ENCODE assay signal across 11 cellular contexts in the genomic region with DNA sequence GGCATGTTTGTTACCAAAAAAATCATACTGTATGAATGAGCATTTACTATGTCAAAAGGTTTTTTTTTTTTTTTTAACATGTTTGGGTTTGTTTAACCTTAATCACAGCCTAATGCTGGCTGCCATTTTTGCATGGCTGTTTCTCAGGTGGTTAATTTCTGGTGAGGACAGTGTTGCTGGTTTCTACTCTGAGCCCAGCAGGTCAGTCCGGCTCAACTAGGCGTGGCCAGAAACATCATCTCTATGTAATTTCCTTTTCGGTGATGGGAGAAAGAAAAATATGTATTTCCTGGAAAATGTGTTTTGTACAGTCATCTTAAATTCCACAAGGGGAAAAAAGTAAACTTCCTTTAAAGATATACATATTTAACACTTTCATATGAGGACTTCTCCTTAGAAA. TPM values are rescaled to one million over a fixed set of nuclear protein-coding genes. Genes with fewer than 3 reads are reported as not detected.
DNase-seq lines count a peak whose midpoint lies in the region; ATAC-seq, FAIRE-seq and TF ChIP-seq lines count a peak whose summit lies in the region.
"Had no signal": no experiment of that assay in that cellular context is flagged by ENCODE, and none has a peak within 500 bp of the region (broad histone marks: within the 10 kb centered on the region; RNA-seq: fewer than 3 reads in every experiment).

No MANE protein-coding gene starts in this region.

- ATAC-seq in HepG2 (no peak), HG03354 (IDR thresholded peaks at IDR 0.05; ENCODE audit: poor library complexity, severe bottlenecking, unreplicated experiment) (no peak), GM19324 (IDR thresholded peaks at IDR 0.05; ENCODE audit: low FRiP score, unreplicated experiment) (no peak)
- ATAC-seq: stimulated activated memory B cell treated with anti-CD40 and anti-IgM and Interleukin-4, amounts not matched to agents 10 μg/mL and 1 μg/mL and 100 μg/mL, for 72 hours had no signal

- H3K79me2 ChIP-seq in HepG2 (ENCODE audit: insufficient read depth, low read length), result no peaks in the 10 kb centered on the region

- TF ChIP-seq POLR2A in HepG2 (IDR thresholded peaks at IDR 0.05; ENCODE audit: insufficient read depth in 1 of 2, low read depth in 2 of 2, low read length in 2 of 2) (no peak), adrenal gland (IDR thresholded peaks at IDR 0.05) (no peak)

- no peak overlapping the region for H3K4me2 ChIP-seq in HepG2 (ENCODE audit: low read depth, low read length)

- CTCF ChIA-PET in HepG2 (lab: Yijun Ruan, JAX; ENCODE audit: low intra/inter-chr PET ratio, low total read pairs), result no interaction called here

- no peak for TF ChIP-seq CTCF in liver (IDR thresholded peaks at IDR 0.05; ENCODE audit: low read depth, low read length, missing input control)
- no peak for TF ChIP-seq CTCF in HepG2 (CRISPR knock-in tag; IDR thresholded peaks at IDR 0.05)
- TF ChIP-seq CTCF in adrenal gland (IDR thresholded peaks at IDR 0.05), result peak in 1 of 6 experiments; percentile 14

- H3K9ac ChIP-seq in liver (ENCODE audit: low read depth in 1 of 2, low read length in 2 of 2), result no peak overlapping the region
- H3K9ac ChIP-seq in HepG2 (ENCODE audit: insufficient read depth, low read depth, low read length), result no peak overlapping the region
- H3K9ac ChIP-seq: BLaER1 treated with 17β-estradiol and CSF1 and Interleukin-3, amounts not matched to agents 10 nM and 100 nM had no signal

- DNase-seq in HepG2 (ENCODE audit: low spot score) (no peak), adrenal gland (peak in 4 of 7 donors; percentile 29 to 47 (median 34)), hepatic stellate cell (ENCODE audit: low spot score) (peak; percentile 17), NCI-H187 treated with DMSO at 0.1 percent for 48 hours (lab: John Stamatoyannopoulos, UW) (no peak)
- no peak for DNase-seq in stimulated activated CD4-positive, alpha-beta T cell treated with anti-CD3 and anti-CD28 coated beads, Interleukin-2, amount 100 ng/mL, for 24 hours
- DNase-seq: sigmoid colon had no signal

- POLR2A ChIA-PET in HepG2 (lab: Yijun Ruan, JAX), result interaction anchor here (1.6 kb wide), 1 partner anchor 11 kb away, joined by 3 read pairs; no protein-coding TSS in a partner anchor

- no peaks in the 10 kb centered on the region for H4K20me1 ChIP-seq in HepG2 (ENCODE audit: insufficient read depth, low read length)
- H4K20me1 ChIP-seq: BLaER1 treated with 17β-estradiol and CSF1 and Interleukin-3, amounts not matched to agents 10 nM and 100 nM had no signal

- 67% methylated on average over 3 of the region's 3 CpGs for WGBS in liver
- 33% methylated on average over 3 of the region's 3 CpGs for WGBS in HepG2 (ENCODE audit: low lambda C conversion rate)
- 25 to 39% (median 32%) methylated on average over 3 of the region's 3 CpGs for WGBS in adrenal gland, 4 donors

- no TSS peak for BruUV-seq in HepG2 (replicated peaks; lab: Mats Ljungman, UMichigan)

- no peak for FAIRE-seq in HepG2 (lab: Jason Lieb, UNC)

- H3K36me3 ChIP-seq in liver (ENCODE audit: control insufficient read depth in 4 of 4, insufficient read depth in 3 of 4, low read depth in 1 of 4, low read length in 3 of 4) (no peaks in the 10 kb centered on the region), HepG2 (replicated peaks in 1 of 2; ENCODE audit: control insufficient read depth in 1 of 2, insufficient read depth in 2 of 2, low read length in 2 of 2) (no peaks in the 10 kb centered on the region), adrenal gland (replicated peaks in 1 of 2) (no peaks in the 10 kb centered on the region)
- H3K36me3 ChIP-seq: sigmoid colon had no signal

- in situ Hi-C loops in HepG2 (cut with HindIII; ENCODE audit: extremely low pct_ligation_motif_present, low pct_unique_long_range_greater_than_20kb), result no loop called here

- no peaks in the 10 kb centered on the region for H3K9me3 ChIP-seq in liver (ENCODE audit: control insufficient read depth in 4 of 4, low read length in 3 of 4)
- no peaks in the 10 kb centered on the region for H3K9me3 ChIP-seq in HepG2 (ENCODE audit: low read length)
- no peaks in the 10 kb centered on the region for H3K9me3 ChIP-seq in adrenal gland (replicated peaks in 1 of 3)
- H3K9me3 ChIP-seq: BLaER1 treated with 17β-estradiol and CSF1 and Interleukin-3, amounts not matched to agents 10 nM and 100 nM; sigmoid colon had no signal

- H3K27ac ChIP-seq in liver (ENCODE audit: low read depth in 1 of 2, low read length in 2 of 2), result no peak overlapping the region
- no peak overlapping the region for H3K27ac ChIP-seq in HepG2 (ENCODE audit: extremely low read length, insufficient read depth, low read length)
- peak overlapping the region; percentile 41 to 88 (median 78) for H3K27ac ChIP-seq in adrenal gland
- H3K27ac ChIP-seq: sigmoid colon had no signal

- TF ChIP-seq RAD21 in liver (IDR thresholded peaks at IDR 0.05), result no peak
- TF ChIP-seq RAD21 in HepG2 (CRISPR knock-in tag; IDR thresholded peaks at IDR 0.05), result no peak

- peaks cover 0 to 6% (median 4%) of the 10 kb centered on the region in 4 donors for H3K4me1 ChIP-seq in liver (ENCODE audit: control insufficient read depth in 4 of 4, insufficient read depth in 4 of 4, low read length in 3 of 4)
- H3K4me1 ChIP-seq in HepG2 (ENCODE audit: insufficient read depth, low read length), result peaks cover 8% of the 10 kb centered on the region
- peaks cover 6 to 29% of the 10 kb centered on the region in 2 donors for H3K4me1 ChIP-seq in adrenal gland (replicated peaks in 1 of 2)
- H3K4me1 ChIP-seq: sigmoid colon had no signal

- no peak for TF ChIP-seq EP300 in HepG2 (IDR thresholded peaks at IDR 0.05; ENCODE audit: low read depth in 2 of 2, low read length in 2 of 2)
- TF ChIP-seq EP300 in HepG2 (CRISPR knock-in tag; IDR thresholded peaks at IDR 0.05; ENCODE audit: borderline replicate concordance), result no peak

- H2AFZ ChIP-seq in HepG2 (ENCODE audit: low read length), result no peak overlapping the region

- intact Hi-C loops in HepG2 (cut with micrococcal nuclease; ENCODE audit: unreplicated experiment), result no loop called here
- intact Hi-C loops in adrenal gland (cut with DNase I), result no loop called here

- H3K4me3 ChIP-seq in liver (ENCODE audit: low read depth in 1 of 3, low read length in 3 of 3) (no peak overlapping the region), HepG2 (replicated peaks in 1 of 3; ENCODE audit: insufficient read depth in 1 of 3, low read depth in 2 of 3, low read length in 3 of 3) (no peak overlapping the region), adrenal gland (no peak overlapping the region)
- H3K4me3 ChIP-seq: BLaER1 treated with 17β-estradiol and CSF1 and Interleukin-3, amounts not matched to agents 10 nM and 100 nM; sigmoid colon had no signal

- H3K27me3 ChIP-seq in liver (ENCODE audit: control insufficient read depth in 4 of 4, insufficient read depth in 4 of 4, low read length in 3 of 4) (no peaks in the 10 kb centered on the region), HepG2 (ENCODE audit: control insufficient read depth in 1 of 2, insufficient read depth in 2 of 2, low read length in 2 of 2) (peaks cover 2 to 3% of the 10 kb centered on the region in 2 experiments; a peak in 2 of 5 replicates), adrenal gland (no peaks in the 10 kb centered on the region)
- H3K27me3 ChIP-seq: BLaER1 treated with 17β-estradiol and CSF1 and Interleukin-3, amounts not matched to agents 10 nM and 100 nM; sigmoid colon had no signal

TF ChIP-seq in liver, 16 proteins besides CTCF, POLR2A, EP300 and RAD21 (continues in another document):
- no peak for TF ChIP-seq TAF1 (conservative IDR thresholded peaks at IDR 0.05)
- no peak for TF ChIP-seq FOXA2 (IDR thresholded peaks at IDR 0.05)

TF ChIP-seq in HepG2, 621 proteins besides CTCF, POLR2A, EP300 and RAD21 (continues in another document):
- TF ChIP-seq ZNF724P (CRISPR knock-in tag; IDR thresholded peaks at IDR 0.05; ENCODE audit: borderline replicate concordance), result no peak
- no peak for TF ChIP-seq MEF2D (CRISPR knock-in tag; IDR thresholded peaks at IDR 0.05)
- TF ChIP-seq SKI (IDR thresholded peaks at IDR 0.05; ENCODE audit: partially characterized antibody), result no peak
- no peak for TF ChIP-seq ZNF644 (CRISPR knock-in tag; IDR thresholded peaks at IDR 0.05; ENCODE audit: low read depth)
- TF ChIP-seq ZNF446 (CRISPR knock-in tag; IDR thresholded peaks at IDR 0.05), result no peak
- no peak for TF ChIP-seq ZNF33A (CRISPR knock-in tag; IDR thresholded peaks at IDR 0.05; ENCODE audit: borderline replicate concordance)
- TF ChIP-seq CENPX (CRISPR knock-in tag; IDR thresholded peaks at IDR 0.05), result no peak
- TF ChIP-seq ZNF550 (CRISPR knock-in tag; IDR thresholded peaks at IDR 0.05; ENCODE audit: borderline replicate concordance), result no peak
- TF ChIP-seq IRX3 (CRISPR knock-in tag; IDR thresholded peaks at IDR 0.05; ENCODE audit: borderline replicate concordance, low read depth), result no peak
- TF ChIP-seq ETV6 (CRISPR knock-in tag; conservative IDR thresholded peaks at IDR 0.05), result no peak

RNA-seq across cellular contexts. Expression of a gene that starts 24.9 kb away (rescaled TPM):
- total RNA-seq in liver (100 to 1,000 TPM; 169 to 189 TPM), HepG2 (2016; rRNA removed; fragmentation: Illumina TruSeq; extraction: Trizol) (384 and 709 TPM in 2 replicates), adrenal gland (100 to 1,000 TPM in 7 of 8 donors, 10 to 100 TPM in 1; 98.6 to 631 (median 193) TPM)
- polyA plus RNA-seq in liver (100 to 1,000 TPM in 1 of 2 donors, 10 to 100 TPM in 1; 63.0 to 154 TPM), HepG2 (2011; rRNA removed) (102 and 106 TPM in 2 replicates), adrenal gland (100 to 1,000 TPM in 1 of 3 donors, 10 to 100 TPM in 2; 28.4 to 511 (median 30.2) TPM)
- total RNA-seq in HepG2 (2016; cell fraction: cytosol; rRNA removed; fragmentation: Illumina TruSeq; extraction: Trizol; ENCODE audit: low read depth), result 49.4 and 52.0 TPM in 2 replicates
- 384 and 712 TPM in 2 replicates for total RNA-seq in HepG2 (2016; cell fraction: insoluble cytoplasmic fraction; rRNA removed; fragmentation: Illumina TruSeq; extraction: Trizol)
- total RNA-seq in HepG2 (2016; cell fraction: membrane; rRNA removed; fragmentation: Illumina TruSeq; extraction: Trizol), result 128 and 149 TPM in 2 replicates
- 204 and 212 TPM in 2 replicates for total RNA-seq in HepG2 (2016; cell fraction: nucleus; rRNA removed; fragmentation: Illumina TruSeq; extraction: Trizol)
- 66.0 and 86.9 TPM in 2 replicates for polyA plus RNA-seq in HepG2 (2011; cell fraction: cytosol; rRNA removed)
- polyA plus RNA-seq in HepG2 (2011; cell fraction: nucleus; rRNA removed), result 34.9 and 38.3 TPM in 2 replicates
- polyA plus RNA-seq in HepG2 (2012), result 149 and 200 TPM in 2 replicates
- polyA plus RNA-seq in HepG2 (2016; cell fraction: cytosol; fragmentation: Illumina TruSeq; extraction: Trizol; ENCODE audit: low read depth), result 39.8 and 47.1 TPM in 2 replicates
- 442 and 506 TPM in 2 replicates for polyA plus RNA-seq in HepG2 (2016; cell fraction: insoluble cytoplasmic fraction; fragmentation: Illumina TruSeq; extraction: Trizol; ENCODE audit: low read depth)
- 90.4 and 101 TPM in 2 replicates for polyA plus RNA-seq in HepG2 (2016; cell fraction: membrane; fragmentation: Illumina TruSeq; extraction: Trizol; ENCODE audit: low read depth)
- 131 and 143 TPM in 2 replicates for polyA plus RNA-seq in HepG2 (2016; cell fraction: nucleus; fragmentation: Illumina TruSeq; extraction: Trizol; ENCODE audit: insufficient read depth, low read depth)
- polyA minus RNA-seq in HepG2 (2011; rRNA and poly(A)+ RNA removed; ENCODE audit: low replicate concordance), result 198 and 668 TPM in 2 replicates
- 190 and 223 TPM in 2 replicates for polyA minus RNA-seq in HepG2 (2011; cell fraction: cytosol; rRNA and poly(A)+ RNA removed)
- 207 and 220 TPM in 2 replicates for polyA minus RNA-seq in HepG2 (2011; cell fraction: nucleus; rRNA and poly(A)+ RNA removed)

Comparison
In these comparisons a context has a peak if more than half of its experiments do, and no peak if none do; other contexts are left out.
1. H3K27ac ChIP-seq: peak in adrenal gland (5 of 5); none in liver (0 of 2) and HepG2 (single experiment).
2. DNase-seq: peak in adrenal gland (4 of 7) and hepatic stellate cell (single experiment); none in HepG2 (single experiment), stimulated activated CD4-positive, alpha-beta T cell treated with anti-CD3 and anti-CD28 coated beads, Interleukin-2, amount 100 ng/mL, for 24 hours (0 of 2) and NCI-H187 treated with DMSO at 0.1 percent for 48 hours (single experiment).